ENCODE assay signal across 8 cellular contexts in the genomic region with DNA sequence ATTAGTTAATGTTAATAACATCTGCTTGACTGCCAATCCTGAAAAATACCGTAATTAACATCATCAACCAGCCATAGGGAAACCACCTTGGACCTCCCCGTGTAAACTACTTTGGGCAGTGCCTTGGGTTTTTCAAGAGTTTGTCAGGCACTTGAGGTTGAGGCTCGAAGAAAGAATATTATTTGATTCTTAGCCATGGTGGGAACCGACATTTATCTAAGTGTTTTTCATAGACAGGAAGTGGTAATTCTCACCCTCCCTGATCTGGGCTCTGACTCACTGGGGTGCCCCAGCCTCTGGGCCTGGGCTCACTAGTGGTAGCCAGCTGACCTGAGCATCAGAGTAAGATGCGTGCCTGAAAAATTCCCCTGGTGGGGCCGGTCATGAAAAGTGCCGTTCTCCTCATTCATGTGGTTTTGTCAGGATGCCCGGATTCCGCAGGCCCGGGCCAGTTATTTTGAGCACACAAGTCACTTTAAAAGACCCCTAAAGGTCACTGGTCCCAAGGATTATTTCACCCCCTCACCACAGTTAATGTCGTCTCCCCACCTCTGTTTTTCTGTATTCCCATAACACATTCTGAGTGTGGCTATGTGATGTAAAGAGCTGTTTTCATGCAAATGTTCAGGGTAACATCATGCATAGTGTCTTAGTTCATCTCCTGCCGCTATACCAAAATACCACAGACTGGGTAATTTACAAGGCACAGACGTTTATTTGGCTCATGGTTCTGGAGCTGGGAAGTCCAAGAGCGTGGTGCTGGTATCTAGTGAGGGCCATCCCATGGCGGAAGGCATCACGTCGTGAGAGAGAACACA. TPM values are rescaled to one million over a fixed set of nuclear protein-coding genes. Genes with fewer than 3 reads are reported as not detected.
DNase-seq lines count a peak whose midpoint lies in the region; ATAC-seq and TF ChIP-seq lines count a peak whose summit lies in the region.

No MANE protein-coding gene starts in this region.

- H3K27me3 ChIP-seq in foreskin keratinocyte = peaks cover 13% of the 10 kb centered on the region
- H3K27me3 ChIP-seq in trophoblast cell (ENCODE audit: insufficient read depth, low read length) = no peaks in the 10 kb centered on the region

- no peaks in the 10 kb centered on the region for H3K36me3 ChIP-seq in trophoblast cell (ENCODE audit: control insufficient read depth in 1 of 2, insufficient read depth in 2 of 2, low read length in 2 of 2)

- H3K4me2 ChIP-seq in trophoblast cell (ENCODE audit: low read length) = no peak overlapping the region

- no peaks in the 10 kb centered on the region for H3K79me1 ChIP-seq in trophoblast cell (ENCODE audit: low read length)

- no peaks in the 10 kb centered on the region for H3K4me1 ChIP-seq in foreskin keratinocyte
- H3K4me1 ChIP-seq in trophoblast cell (ENCODE audit: control insufficient read depth in 1 of 2, insufficient read depth in 2 of 2, low read length in 2 of 2) = peaks cover 0 to 3% of the 10 kb centered on the region in 2 experiments

- H3K23ac ChIP-seq in trophoblast cell (ENCODE audit: low read length) = no peak overlapping the region

- H3K4ac ChIP-seq in trophoblast cell (ENCODE audit: low read depth, low read length) = no peak overlapping the region

- no peak overlapping the region for H2BK5ac ChIP-seq in trophoblast cell (ENCODE audit: low read depth, low read length, poor library complexity)

- H4K8ac ChIP-seq in trophoblast cell (ENCODE audit: low read depth, low read length) = no peak overlapping the region

- no peak for TF ChIP-seq CTCF in foreskin keratinocyte (conservative IDR thresholded peaks at IDR 0.05)

- no peak overlapping the region for H3K27ac ChIP-seq in foreskin keratinocyte
- no peak overlapping the region for H3K27ac ChIP-seq in trophoblast cell (ENCODE audit: low read depth, low read length)

- H4K91ac ChIP-seq in trophoblast cell (ENCODE audit: low read depth, low read length) = no peak overlapping the region

- H3K14ac ChIP-seq in trophoblast cell (ENCODE audit: low read length) = no peak overlapping the region

- no peak overlapping the region for H2BK120ac ChIP-seq in trophoblast cell (ENCODE audit: insufficient read depth, low read length, poor library complexity)

- no peak overlapping the region for H2AK5ac ChIP-seq in trophoblast cell (ENCODE audit: low read length)

- ATAC-seq in GM21360 (IDR thresholded peaks at IDR 0.05; ENCODE audit: unreplicated experiment) (peak; percentile 87), HG03575 (IDR thresholded peaks at IDR 0.05; ENCODE audit: extremely low read depth, insufficient number of reproducible peaks, low FRiP score, unreplicated experiment) (peak; percentile 48), foreskin keratinocyte (peak; percentile 61)

- DNase-seq in CD1c-positive myeloid dendritic cell (ENCODE audit: extremely low spot score) = peak; percentile 37
- peak; percentile 45 to 50 for DNase-seq in activated CD8-positive, alpha-beta memory T cell treated with anti-CD3 and anti-CD28 coated beads for 1 hour (ENCODE audit: extremely low read depth in 1 of 2, low read depth in 1 of 2)
- DNase-seq in foreskin keratinocyte = peak in 1 of 2 donors; percentile 20
- peak; percentile 44 for DNase-seq in stimulated activated CD8-positive, alpha-beta memory T cell treated with anti-CD3 and anti-CD28 coated beads, Interleukin-7, amount 100 ng/mL, for 24 hours (ENCODE audit: low read depth)
- DNase-seq in trophoblast cell = no peak
- DNase-seq in dermis blood vessel endothelial cell = no peak

- H2AFZ ChIP-seq in trophoblast cell (ENCODE audit: insufficient read depth, low read length, poor library complexity) = no peak overlapping the region

- no peaks in the 10 kb centered on the region for H3K79me2 ChIP-seq in trophoblast cell (ENCODE audit: control insufficient read depth, insufficient read depth, low read length, poor library complexity)

- WGBS in trophoblast cell (ENCODE audit: extremely low coverage, insufficient coverage, insufficient read length) = no CpG with 5 or more reads among the region's 17 CpGs

- no peak overlapping the region for H3K4me3 ChIP-seq in trophoblast cell (ENCODE audit: low read depth, low read length)

- no peak overlapping the region for H2BK12ac ChIP-seq in trophoblast cell (ENCODE audit: low read length)

- no peak overlapping the region for H3K18ac ChIP-seq in trophoblast cell (ENCODE audit: low read length)

- H3K9ac ChIP-seq in trophoblast cell (ENCODE audit: low read length) = no peak overlapping the region

- no peaks in the 10 kb centered on the region for H3K9me3 ChIP-seq in trophoblast cell (ENCODE audit: insufficient read depth, low read depth, low read length)

- no peak overlapping the region for H4K12ac ChIP-seq in trophoblast cell (ENCODE audit: low read depth, low read length)

RNA-seq across cellular contexts. Expression of a gene that starts 21.6 kb away (rescaled TPM):
- total RNA-seq in foreskin keratinocyte (not detected in 2 replicates), dermis blood vessel endothelial cell (not detected in 2 replicates)
- polyA plus RNA-seq in foreskin keratinocyte = not detected in 2 replicates
- 0.31 and 0.37 TPM in 2 replicates for polyA plus RNA-seq in trophoblast cell (2013)

RNA-seq across cellular contexts. Expression of a gene that starts 49.3 kb away (rescaled TPM):
- not detected in 2 replicates for total RNA-seq in foreskin keratinocyte
- not detected in 2 replicates for polyA plus RNA-seq in foreskin keratinocyte
- 0.07 and 0.08 TPM in 2 replicates for polyA plus RNA-seq in trophoblast cell (2013)
- not detected in 2 replicates for total RNA-seq in dermis blood vessel endothelial cell

Comparison
In these comparisons a context has a peak if more than half of its experiments do, and no peak if none do; other contexts are left out.
1. DNase-seq: peak in CD1c-positive myeloid dendritic cell (single experiment), activated CD8-positive, alpha-beta memory T cell treated with anti-CD3 and anti-CD28 coated beads for 1 hour (2 of 2) and stimulated activated CD8-positive, alpha-beta memory T cell treated with anti-CD3 and anti-CD28 coated beads, Interleukin-7, amount 100 ng/mL, for 24 hours (single experiment); none in trophoblast cell (0 of 2) and dermis blood vessel endothelial cell (single experiment).
2. Peak in every context shown above with its lines, with median percentiles within 50 percentile points of each other: ATAC-seq.